ENCODE assay signal across 8 cellular contexts in the genomic region with DNA sequence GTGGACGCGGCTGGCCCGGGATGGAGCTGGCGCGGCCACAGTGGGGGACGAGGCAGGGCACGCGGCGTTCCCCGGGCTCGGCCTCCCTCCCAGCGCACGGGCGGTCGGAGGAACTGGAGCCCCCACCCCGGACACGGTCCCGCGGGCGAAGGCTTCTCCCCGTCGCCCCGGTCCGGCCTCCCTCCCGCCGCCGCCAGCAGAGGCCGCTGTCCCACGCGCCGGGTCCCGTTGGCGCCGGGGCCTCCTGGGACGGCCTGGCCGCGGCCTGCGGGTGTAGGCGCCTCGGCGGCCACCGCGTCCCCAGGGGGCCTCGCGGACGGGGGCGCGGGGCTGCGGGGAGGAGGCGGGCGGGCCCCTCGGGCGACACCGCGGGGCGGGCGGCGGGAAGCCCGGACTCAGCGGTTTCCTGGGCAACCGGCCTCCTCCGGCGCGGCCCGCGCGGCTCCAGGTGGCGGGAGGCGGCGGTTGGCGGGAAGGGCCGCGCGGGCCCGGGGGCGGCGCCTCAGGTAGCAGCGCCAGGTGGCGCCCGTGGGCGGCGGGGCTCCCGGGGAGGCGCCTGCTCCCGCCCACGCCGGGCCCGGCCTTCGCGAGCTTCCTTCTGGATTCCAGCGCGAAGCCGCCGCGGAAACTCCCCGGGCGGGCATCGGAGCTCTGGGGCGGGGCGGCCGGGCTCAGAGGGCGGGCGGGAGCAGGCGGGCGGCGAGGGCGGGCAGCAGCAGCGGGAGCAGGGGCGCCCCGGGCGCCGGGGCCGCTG. TPM values are rescaled to one million over a fixed set of nuclear protein-coding genes. Genes with fewer than 3 reads are reported as not detected.
DNase-seq lines count a peak whose midpoint lies in the region; ATAC-seq and TF ChIP-seq lines count a peak whose summit lies in the region.

No MANE protein-coding gene starts in this region.

- H3K4me3 ChIP-seq in HUES6 (ENCODE audit: low read depth, low read length): peak overlapping the region; percentile 50
- peak overlapping the region in 2 of 3 donors; percentile 64 to 65 for H3K4me3 ChIP-seq in thyroid gland (replicated peaks in 1 of 3)

- no peaks in the 10 kb centered on the region for H3K27me3 Mint-ChIP-seq in osteocyte (ENCODE audit: unreplicated experiment)

- no peak overlapping the region for H3K9ac ChIP-seq in HUES6 (ENCODE audit: low read length)

- no peaks in the 10 kb centered on the region for H3K9me3 ChIP-seq in HUES6 (ENCODE audit: control insufficient read depth, insufficient read depth, low read depth, low read length)
- no peaks in the 10 kb centered on the region for H3K9me3 ChIP-seq in thyroid gland

- peaks cover 6% of the 10 kb centered on the region for H3K4me1 Mint-ChIP-seq in osteocyte (ENCODE audit: unreplicated experiment)

- H3K27ac Mint-ChIP-seq in osteocyte (ENCODE audit: unreplicated experiment): no peak overlapping the region

- H3K4me1 ChIP-seq in HUES6 (ENCODE audit: control insufficient read depth, insufficient read depth, low read length) (peaks cover 7% of the 10 kb centered on the region), thyroid gland (peaks cover 9 to 12% of the 10 kb centered on the region in 2 donors)

- H3K27me3 ChIP-seq in HUES6 (ENCODE audit: control insufficient read depth, insufficient read depth, low read length) (peaks cover 18% of the 10 kb centered on the region), thyroid gland (no peaks in the 10 kb centered on the region)

- no peak overlapping the region for H3K4me3 Mint-ChIP-seq in osteocyte (ENCODE audit: unreplicated experiment)

- no peaks in the 10 kb centered on the region for H3K9me3 Mint-ChIP-seq in osteocyte (ENCODE audit: unreplicated experiment)

- DNase-seq in DMS53 treated with DMSO at 0.1 percent for 48 hours (lab: John Stamatoyannopoulos, UW; ENCODE audit: unreplicated experiment) (peak; percentile 63), RKO (ENCODE audit: low spot score) (peak; percentile 80), glomerular visceral epithelial cell (ENCODE audit: extremely low spot score) (peak; percentile 87), osteocyte (ENCODE audit: extremely low spot score, unreplicated experiment) (peak; percentile 93), thyroid gland (peak; percentile 90 to 91)
- DNase-seq in activated naive CD4-positive, alpha-beta T cell treated with Interleukin-2 at 50 U/mL for 16 hours: peak; percentile 81

- peak; percentile 66 for ATAC-seq in GM21447 (IDR thresholded peaks at IDR 0.05; ENCODE audit: unreplicated experiment)

- H3K36me3 ChIP-seq in HUES6 (ENCODE audit: control insufficient read depth, insufficient read depth, low read length) (no peaks in the 10 kb centered on the region), thyroid gland (no peaks in the 10 kb centered on the region)

- intact Hi-C loops in thyroid gland (cut with DNase I): loop anchor here (10.0 kb wide), 2 partner anchors 182 to 502 kb away; no protein-coding TSS in a partner anchor

- peaks cover 2% of the 10 kb centered on the region for H3K36me3 Mint-ChIP-seq in osteocyte (ENCODE audit: unreplicated experiment)

- H3K27ac ChIP-seq in HUES6 (ENCODE audit: low read depth, low read length) (no peak overlapping the region), thyroid gland (peak overlapping the region; percentile 79 to 84 (median 83))

- TF ChIP-seq POLR2A in thyroid gland (IDR thresholded peaks at IDR 0.05): peak in 1 of 2 donors; percentile 33

- TF ChIP-seq CTCF in osteocyte (IDR thresholded peaks at IDR 0.05) (peak; percentile 80), thyroid gland (IDR thresholded peaks at IDR 0.05) (peak in 5 of 6 experiments; percentile 40 to 93 (median 78))

- WGBS in thyroid gland, 2 donors: 10% methylated on average over 9 of the region's 113 CpGs; no CpG with 5 or more reads in 1 of the 2 donors

RNA-seq across cellular contexts. Expression of a gene that starts 26.7 kb away (rescaled TPM):
- total RNA-seq in osteocyte (1.4 and 1.9 TPM in 2 replicates), thyroid gland (10 to 100 TPM in 1 of 4 donors, 1 to 10 TPM in 3; 2.7 to 13.8 (median 4.3) TPM)

RNA-seq across cellular contexts. Expression of a gene that starts 34.2 kb away (rescaled TPM):
- total RNA-seq in osteocyte: 7.9 and 9.5 TPM in 2 replicates
- total RNA-seq in thyroid gland: 1 to 10 TPM in 3 of 4 donors, under 1 TPM in 1; 0.46 to 9.5 (median 6.3) TPM
